Comparison of ENCODE assay signal across 8 cellular contexts in the genomic region with DNA sequence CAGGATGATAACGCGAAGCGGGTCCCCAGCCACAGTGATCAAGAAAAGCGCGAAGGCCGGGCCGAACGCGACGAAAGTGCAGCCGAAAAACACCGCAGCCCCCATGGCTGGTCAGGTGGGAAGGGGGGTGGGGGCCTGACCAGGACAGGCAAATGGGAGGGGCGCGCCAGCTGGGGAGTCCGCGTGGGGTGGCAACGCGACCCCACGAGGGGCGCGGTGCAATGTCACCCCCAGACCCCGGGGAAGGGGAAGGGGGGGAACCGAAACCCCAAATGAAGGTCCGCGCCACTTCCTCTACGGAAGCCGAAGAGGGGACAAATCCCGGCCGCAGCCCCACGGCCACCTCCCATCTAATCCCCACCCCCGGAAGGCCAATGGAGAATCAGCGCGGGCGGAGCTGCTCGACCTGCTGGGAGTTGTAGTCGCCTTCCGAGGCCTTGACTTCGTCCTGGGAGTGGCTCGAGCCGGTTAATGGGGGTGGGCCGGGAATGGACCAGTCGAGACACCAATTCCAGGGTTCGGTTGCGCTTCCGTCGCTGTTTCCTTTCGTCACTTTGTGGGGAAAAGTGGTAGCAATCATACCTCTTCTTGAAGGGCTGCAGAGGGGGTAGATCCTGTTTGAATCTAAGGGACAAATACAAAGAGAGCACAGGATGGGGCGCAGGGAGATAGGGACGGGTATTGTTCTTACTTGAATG. TPM values are rescaled to one million over a fixed set of nuclear protein-coding genes. Genes with fewer than 3 reads are reported as not detected.
A peak's percentile ranks its signal among the peaks of the same experiment; 100 is the strongest.
DNase-seq lines count a peak whose midpoint lies in the region; ATAC-seq, FAIRE-seq and TF ChIP-seq lines count a peak whose summit lies in the region.

A gene (minus strand): TSS at position 311 of the 698 bp plus-strand sequence. CDS start 206 bp downstream, at position 105.

- H3K4me1 ChIP-seq in endothelial cell of umbilical vein (ENCODE audit: control insufficient read depth, extremely low read depth, insufficient read depth, low read length), result peaks cover 40% of the 10 kb centered on the region

- peak within 1 kb of the TSS; percentile 51 to 84 (median 77) for H3K4me3 ChIP-seq in endothelial cell of umbilical vein (replicated peaks in 1 of 3; ENCODE audit: insufficient read depth in 1 of 3, low read depth in 1 of 3, low read length in 3 of 3)

- H4K20me1 ChIP-seq in endothelial cell of umbilical vein (replicated peaks; ENCODE audit: control insufficient read depth, extremely low read depth, insufficient read depth, low read length), result no peaks in the 10 kb centered on the region

- H3K4me3 Mint-ChIP-seq in IgD-negative memory B cell, result peak within 1 kb of the TSS; percentile 95 to 99 (median 98)

- H3K4me2 ChIP-seq in endothelial cell of umbilical vein (ENCODE audit: insufficient read depth, low read length), result peak within 1 kb of the TSS; percentile 97

- no peaks in the 10 kb centered on the region for H3K27me3 Mint-ChIP-seq in IgD-negative memory B cell

- no peaks in the 10 kb centered on the region for H3K9me3 Mint-ChIP-seq in IgD-negative memory B cell

- BruUV-seq in endothelial cell of umbilical vein (replicated peaks; lab: Mats Ljungman, UMichigan), result no TSS peak

- peaks cover 3 to 19% of the 10 kb centered on the region in 2 experiments for H3K36me3 ChIP-seq in endothelial cell of umbilical vein (ENCODE audit: control insufficient read depth in 2 of 2, extremely low read depth in 1 of 2, insufficient read depth in 2 of 2, low read length in 2 of 2)

- DNase-seq in DMS 273 treated with DMSO at 0.1 percent for 48 hours (lab: John Stamatoyannopoulos, UW) (peak; percentile 90), OCI-M1 (lab: John Stamatoyannopoulos, UW) (peak; percentile 99), activated T-cell treated with anti-CD3 and anti-CD28 coated beads for 1 hour (ENCODE audit: low read depth) (peak; percentile 85), endothelial cell of umbilical vein (ENCODE audit: low read depth, low spot score) (peak; percentile 95), middle frontal gyrus (ENCODE audit: extremely low spot score, low spot score) (peak; percentile 99)
- peak; percentile 78 to 85 for DNase-seq in stimulated activated CD8-positive, alpha-beta memory T cell treated with anti-CD3 and anti-CD28 coated beads, Interleukin-2, amount 100 ng/mL, for 1 hour (ENCODE audit: low read depth in 2 of 2)

- H3K27ac ChIP-seq in endothelial cell of umbilical vein (ENCODE audit: insufficient read depth, low read depth, low read length), result peak within 1 kb of the TSS; percentile 89

- H3K27me3 ChIP-seq in endothelial cell of umbilical vein (ENCODE audit: control insufficient read depth in 2 of 2, insufficient read depth in 2 of 2, low read length in 2 of 2), result no peaks in the 10 kb centered on the region

- H3K36me3 Mint-ChIP-seq in IgD-negative memory B cell, result peaks cover 4% of the 10 kb centered on the region

- peak; percentile 87 for ATAC-seq in GM21529 (IDR thresholded peaks at IDR 0.05; ENCODE audit: unreplicated experiment)

- dilution Hi-C loops in endothelial cell of umbilical vein (cut with MboI; ENCODE audit: extremely low pct_ligation_motif_present, low sequenced_read_pairs), result no loop called here

- H3K4me1 Mint-ChIP-seq in IgD-negative memory B cell, result peaks cover 20 to 25% (median 22%) of the 10 kb centered on the region in 3 donors

- CTCF ChIA-PET in endothelial cell of umbilical vein (lab: Charles Lee), result interaction anchor here (1.2 to 16.3 kb wide), 3 partner anchors 10 to 13 kb away, joined by 3 to 466 read pairs (median 23); a partner anchor contains a TSS

- no peaks in the 10 kb centered on the region for H3K9me3 ChIP-seq in endothelial cell of umbilical vein (replicated peaks; ENCODE audit: control insufficient read depth, insufficient read depth, low read length)

- no peaks in the 10 kb centered on the region for H3K9me1 ChIP-seq in endothelial cell of umbilical vein (replicated peaks; ENCODE audit: control insufficient read depth, extremely low read depth, insufficient read depth, low read length)

- POLR2A ChIA-PET in endothelial cell of umbilical vein (lab: Charles Lee), result interaction anchor here (1.0 kb wide), 1 partner anchor 8 kb away, joined by 5 read pairs; no protein-coding TSS in a partner anchor

- peak within 1 kb of the TSS; percentile 80 for H3K9ac ChIP-seq in endothelial cell of umbilical vein (replicated peaks; ENCODE audit: extremely low read depth, insufficient read depth, low read length)

- H3K79me2 ChIP-seq in endothelial cell of umbilical vein (ENCODE audit: control insufficient read depth, insufficient read depth, low read length), result peaks cover 19% of the 10 kb centered on the region

- H2AFZ ChIP-seq in endothelial cell of umbilical vein (ENCODE audit: low read depth, low read length), result peak within 1 kb of the TSS; percentile 92

- FAIRE-seq in endothelial cell of umbilical vein (lab: Jason Lieb, UNC), result peak; percentile 99

- TF ChIP-seq POLR2A in endothelial cell of umbilical vein (IDR thresholded peaks at IDR 0.05; ENCODE audit: low read depth, low read length), result peak; percentile 26

- H3K27ac Mint-ChIP-seq in IgD-negative memory B cell, result peak within 1 kb of the TSS; percentile 96 to 99 (median 98)

- intact Hi-C loops in endothelial cell of umbilical vein (cut with micrococcal nuclease), result loop anchor here (1.0 kb wide), 5 partner anchors 12 to 52 kb away; a partner anchor contains a TSS

- TF ChIP-seq CTCF in endothelial cell of umbilical vein (IDR thresholded peaks at IDR 0.05; ENCODE audit: extremely low read depth in 1 of 2, insufficient read depth in 1 of 2, low read depth in 1 of 2, low read length in 2 of 2), result no peak

TF ChIP-seq in endothelial cell of umbilical vein, 7 proteins besides CTCF, POLR2A, EP300 and RAD21:
- TF ChIP-seq POLR2AphosphoS5 (IDR thresholded peaks at IDR 0.05; ENCODE audit: insufficient read depth, low read depth, low read length), result peak; percentile 61
- TF ChIP-seq JUN (IDR thresholded peaks at IDR 0.05; ENCODE audit: borderline replicate concordance, insufficient read depth, insufficient read length, low read depth), result no peak
- TF ChIP-seq FOS (IDR thresholded peaks at IDR 0.05; ENCODE audit: borderline replicate concordance, insufficient read depth, low read length), result no peak

RNA-seq across cellular contexts. Expression of the gene that starts here (rescaled TPM):
- polyA plus RNA-seq in IgD-negative memory B cell, result 78.4 TPM
- 157 and 165 TPM in 2 replicates for total RNA-seq in endothelial cell of umbilical vein
- 325 and 344 TPM in 2 replicates for polyA plus RNA-seq in endothelial cell of umbilical vein
- polyA plus RNA-seq in endothelial cell of umbilical vein (2011; cell fraction: cytosol; rRNA removed), result 185 and 203 TPM in 2 replicates
- polyA plus RNA-seq in endothelial cell of umbilical vein (2011; cell fraction: nucleus; rRNA removed), result 325 and 331 TPM in 2 replicates
- 105 and 122 TPM in 2 replicates for polyA plus RNA-seq in endothelial cell of umbilical vein (2012)
- polyA minus RNA-seq in endothelial cell of umbilical vein, result 287 and 355 TPM in 2 replicates
- polyA minus RNA-seq in endothelial cell of umbilical vein (2011; cell fraction: cytosol; rRNA and poly(A)+ RNA removed), result 76.3 TPM
- polyA minus RNA-seq in endothelial cell of umbilical vein (2011; cell fraction: nucleus; rRNA and poly(A)+ RNA removed), result 80.5 and 107 TPM in 2 replicates

Comparison
In these comparisons a context has a peak if more than half of its experiments do, and no peak if none do; other contexts are left out.
1. Peak in every context shown above with its lines: DNase-seq, ATAC-seq, H3K4me3 ChIP-seq and H3K27ac ChIP-seq.